In the genomic region with DNA sequence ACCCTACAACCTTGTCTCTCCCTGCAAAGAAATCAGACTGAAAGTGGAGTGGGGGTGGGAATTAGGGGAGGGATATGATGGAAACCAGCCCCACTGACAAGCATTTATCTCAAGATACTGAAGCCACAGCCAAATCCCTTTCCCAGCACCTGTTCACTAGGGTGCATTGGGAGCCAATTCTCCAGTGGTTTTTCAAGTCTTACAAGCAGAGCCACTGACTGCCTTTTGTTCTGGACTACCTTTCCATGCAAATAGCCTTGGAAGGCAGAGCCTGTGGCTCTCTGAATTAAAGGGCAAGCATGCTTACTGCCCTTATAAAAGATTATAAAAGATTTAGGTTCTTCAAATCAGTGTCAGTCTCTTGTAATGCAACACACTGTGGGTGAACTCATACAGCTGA, we compare ENCODE assay signal across 28 cellular contexts. TPM values are rescaled to one million over a fixed set of nuclear protein-coding genes. Genes with fewer than 3 reads are reported as not detected.
DNase-seq lines count a peak whose midpoint lies in the region; ATAC-seq and TF ChIP-seq lines count a peak whose summit lies in the region.
"Had no signal": no experiment of that assay in that cellular context is flagged by ENCODE, and none has a peak within 500 bp of the region (broad histone marks: within the 10 kb centered on the region; RNA-seq: fewer than 3 reads in every experiment).

No MANE protein-coding gene starts in this region.

- no peak overlapping the region for H2BK120ac ChIP-seq in trophoblast cell (ENCODE audit: insufficient read depth, low read length, poor library complexity)

- H4K8ac ChIP-seq in trophoblast cell (ENCODE audit: low read depth, low read length), result no peak overlapping the region

- H3K9ac ChIP-seq in PC-3 (ENCODE audit: low read length), result no peak overlapping the region
- no peak overlapping the region for H3K9ac ChIP-seq in trophoblast cell (ENCODE audit: low read length)
- H3K9ac ChIP-seq: SK-N-SH had no signal

- H2BK12ac ChIP-seq in trophoblast cell (ENCODE audit: low read length), result no peak overlapping the region

- BruUV-seq in PC-3 (replicated peaks; lab: Mats Ljungman, UMichigan), result no TSS peak

- ATAC-seq in PC-3, result no peak
- ATAC-seq in HG02852 (IDR thresholded peaks at IDR 0.05; ENCODE audit: unreplicated experiment), result no peak
- ATAC-seq: activated T-cell treated with anti-CD3 and anti-CD28 coated beads, Interleukin-2, amount 50 U/mL, for 72 hours; lower lobe of right lung; mucosa of descending colon; right lobe of liver had no signal

- H3K9me3 ChIP-seq in PC-3 (ENCODE audit: low read length), result no peaks in the 10 kb centered on the region
- no peaks in the 10 kb centered on the region for H3K9me3 ChIP-seq in trophoblast cell (ENCODE audit: insufficient read depth, low read depth, low read length)
- H3K9me3 ChIP-seq: lower lobe of right lung, mucosa of descending colon, right lobe of liver, SK-N-SH, thoracic aorta, vagina had no signal

- no peak overlapping the region for H2AK5ac ChIP-seq in trophoblast cell (ENCODE audit: low read length)

- H3K27ac ChIP-seq in PC-3 (ENCODE audit: low read length) (no peak overlapping the region), trophoblast cell (ENCODE audit: low read depth, low read length) (no peak overlapping the region)
- H3K27ac ChIP-seq: C4-2B, coronary artery, lower lobe of right lung, right lobe of liver, vagina had no signal

- H3K4ac ChIP-seq in trophoblast cell (ENCODE audit: low read depth, low read length), result no peak overlapping the region

- H3K79me2 ChIP-seq in PC-3 (ENCODE audit: low read length), result no peaks in the 10 kb centered on the region
- no peaks in the 10 kb centered on the region for H3K79me2 ChIP-seq in trophoblast cell (ENCODE audit: control insufficient read depth, insufficient read depth, low read length, poor library complexity)

- no peak for TF ChIP-seq CTCF in PC-3 (conservative IDR thresholded peaks at IDR 0.05; ENCODE audit: low read depth, low read length)

- H3K4me2 ChIP-seq in PC-3 (ENCODE audit: low read length) (no peak overlapping the region), trophoblast cell (ENCODE audit: low read length) (no peak overlapping the region)
- H3K4me2 ChIP-seq: SK-N-SH had no signal

- H3F3A ChIP-seq in PC-3 (ENCODE audit: low read length, unreplicated experiment), result no peaks in the 10 kb centered on the region

- no peak overlapping the region for H4K12ac ChIP-seq in trophoblast cell (ENCODE audit: low read depth, low read length)

- no peaks in the 10 kb centered on the region for H3K4me1 ChIP-seq in PC-3 (ENCODE audit: insufficient read depth, low read length)
- H3K4me1 ChIP-seq in trophoblast cell (ENCODE audit: control insufficient read depth in 1 of 2, insufficient read depth in 2 of 2, low read length in 2 of 2), result peaks cover 0 to 2% of the 10 kb centered on the region in 2 experiments
- H3K4me1 ChIP-seq: lower lobe of right lung, right lobe of liver, vagina had no signal

- H3K4me3 ChIP-seq in PC-3 (ENCODE audit: low read length) (no peak overlapping the region), trophoblast cell (ENCODE audit: low read depth, low read length) (no peak overlapping the region)
- H3K4me3 ChIP-seq: coronary artery, lower lobe of right lung, mucosa of descending colon, right lobe of liver, thoracic aorta, vagina had no signal

- intact Hi-C loops in PC-3 (cut with micrococcal nuclease), result no loop called here

- TF ChIP-seq EP300 in Ishikawa (IDR thresholded peaks at IDR 0.05; ENCODE audit: borderline replicate concordance), result no peak

- POLR2A ChIA-PET in PC-3 (lab: Charles Lee; ENCODE audit: unreplicated experiment), result no interaction called here

- no peaks in the 10 kb centered on the region for H3K79me1 ChIP-seq in trophoblast cell (ENCODE audit: low read length)

- DNase-seq in SIG-M5 treated with dmso at 0.1 percent for 504 hours (lab: John Stamatoyannopoulos, UW; ENCODE audit: unreplicated experiment) (peak; percentile 10), SIG-M5 (lab: John Stamatoyannopoulos, UW) (no peak), PC-3 (peak; percentile 8), trophoblast cell (peak; percentile 30 to 70), GM19240 (ENCODE audit: insufficient read length, low spot score) (no peak)
- DNase-seq: activated CD4-positive, alpha-beta T cell treated with anti-CD3 and anti-CD28 coated beads, Interleukin-2, amount 10 ng/mL, durations not matched to agents 7 days and 5 days; activated naive CD4-positive, alpha-beta T cell treated with anti-CD3 and anti-CD28 coated beads, Interleukin-2, amount 10 ng/mL, durations not matched to agents 7 days and 5 days; activated T-cell treated with anti-CD3 and anti-CD28 coated beads, Interleukin-2, amount 50 U/mL, for 72 hours; amygdala; Calu3; kidney; lower lobe of right lung; mucosa of descending colon; MV-4-11; NCI-H187 treated with DMSO at 0.1 percent for 48 hours; nephron progenitor cell; right lobe of liver; RPMI8226; SK-N-SH; stimulated activated naive CD4-positive, alpha-beta T cell treated with Interleukin-2 at 50 U/mL for 16 hours; T-helper 2 cell had no signal

- H4K20me1 ChIP-seq in PC-3 (ENCODE audit: low read length), result no peaks in the 10 kb centered on the region

- H2AFZ ChIP-seq in PC-3 (ENCODE audit: low read length) (no peak overlapping the region), trophoblast cell (ENCODE audit: insufficient read depth, low read length, poor library complexity) (no peak overlapping the region)

- H3K36me3 ChIP-seq in PC-3 (ENCODE audit: low read depth, low read length) (no peaks in the 10 kb centered on the region), trophoblast cell (ENCODE audit: control insufficient read depth in 1 of 2, insufficient read depth in 2 of 2, low read length in 2 of 2) (no peaks in the 10 kb centered on the region)
- H3K36me3 ChIP-seq: lower lobe of right lung, right lobe of liver, thoracic aorta, vagina had no signal

- no peak overlapping the region for H3K14ac ChIP-seq in trophoblast cell (ENCODE audit: low read length)

- no peak overlapping the region for H4K91ac ChIP-seq in trophoblast cell (ENCODE audit: low read depth, low read length)

- no peak overlapping the region for H3K23ac ChIP-seq in trophoblast cell (ENCODE audit: low read length)

- H3K27me3 ChIP-seq in PC-3 (ENCODE audit: low read length), result no peaks in the 10 kb centered on the region
- no peaks in the 10 kb centered on the region for H3K27me3 ChIP-seq in trophoblast cell (ENCODE audit: insufficient read depth, low read length)
- H3K27me3 ChIP-seq: right lobe of liver, vagina had no signal

- no peaks in the 10 kb centered on the region for H3K9me2 ChIP-seq in PC-3 (replicated peaks; ENCODE audit: low read length)
- H3K9me2 ChIP-seq: SK-N-SH had no signal

- H3K18ac ChIP-seq in trophoblast cell (ENCODE audit: low read length), result no peak overlapping the region

- H2BK5ac ChIP-seq in trophoblast cell (ENCODE audit: low read depth, low read length, poor library complexity), result no peak overlapping the region

- CTCF ChIA-PET in PC-3 (lab: Charles Lee), result no interaction called here

- TF ChIP-seq RAD21 in Ishikawa (IDR thresholded peaks at IDR 0.05; ENCODE audit: low read depth), result no peak

TF ChIP-seq in Ishikawa, 13 proteins besides CTCF, POLR2A, EP300 and RAD21:
- TF ChIP-seq NFIC (IDR thresholded peaks at IDR 0.05), result peak; percentile 64
- no peak; the same call in 1 of the 2 replicates for TF ChIP-seq TEAD4 (IDR thresholded peaks at IDR 0.05)
- TF ChIP-seq CEBPB (IDR thresholded peaks at IDR 0.05), result no peak
- no peak for TF ChIP-seq CREB1 (IDR thresholded peaks at IDR 0.05; ENCODE audit: low read depth)
- TF ChIP-seq FOXM1 (IDR thresholded peaks at IDR 0.05; ENCODE audit: borderline replicate concordance, low read depth), result no peak
- TF ChIP-seq, protein P1, sequence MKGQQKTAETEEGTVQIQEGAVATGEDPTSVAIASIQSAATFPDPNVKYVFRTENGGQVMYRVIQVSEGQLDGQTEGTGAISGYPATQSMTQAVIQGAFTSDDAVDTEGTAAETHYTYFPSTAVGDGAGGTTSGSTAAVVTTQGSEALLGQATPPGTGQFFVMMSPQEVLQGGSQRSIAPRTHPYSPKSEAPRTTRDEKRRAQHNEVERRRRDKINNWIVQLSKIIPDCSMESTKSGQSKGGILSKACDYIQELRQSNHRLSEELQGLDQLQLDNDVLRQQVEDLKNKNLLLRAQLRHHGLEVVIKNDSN (IDR thresholded peaks at IDR 0.05), result no peak
- TF ChIP-seq TCF12 (IDR thresholded peaks at IDR 0.05; ENCODE audit: low read depth), result 0 out of 2 replicates have a peak, but pooled peaks have one; percentile 46
- TF ChIP-seq YY1 (IDR thresholded peaks at IDR 0.05; ENCODE audit: low read depth), result no peak
- TF ChIP-seq ZBTB7A (IDR thresholded peaks at IDR 0.05; ENCODE audit: low read depth), result no peak
- TF ChIP-seq MAX (IDR thresholded peaks at IDR 0.05), result no peak

RNA-seq across cellular contexts. Expression of gene GGTA1, which starts 8.8 kb away (rescaled TPM):
- total RNA-seq in PC-3 (2014; rRNA removed), result not detected in 2 replicates
- 0.14 and 0.15 TPM in 2 replicates for polyA plus RNA-seq in trophoblast cell (2013)
- total RNA-seq: activated CD4-positive, alpha-beta T cell treated with anti-CD3 and anti-CD28 coated beads, Interleukin-2, amount 10 ng/mL, durations not matched to agents 7 days and 5 days; activated T-cell treated with anti-CD3 and anti-CD28 coated beads, Interleukin-2, amount 50 U/mL, for 72 hours; Calu3; NCI-H460 had no signal

Comparison
In these comparisons a context has a peak if more than half of its experiments do, and no peak if none do; other contexts are left out.
1. DNase-seq: peak in SIG-M5 treated with dmso at 0.1 percent for 504 hours (single experiment), PC-3 (single experiment) and trophoblast cell (2 of 2); none in SIG-M5 (single experiment) and GM19240 (single experiment).